In genomic region chr9:104863180-104863883, GRCh38 we compare ENCODE assay signal across 8 cellular contexts.
DNase-seq lines count a peak whose midpoint lies in the region; ATAC-seq and TF ChIP-seq lines count a peak whose summit lies in the region.

No MANE protein-coding gene starts in this region.

- H4K20me1 ChIP-seq in H9 (ENCODE audit: control insufficient read depth, insufficient read depth, insufficient read length), result no peaks in the 10 kb centered on the region

- no peaks in the 10 kb centered on the region; a peak in 1 of 5 replicates for H3K9me3 Mint-ChIP-seq in H9
- H3K9me3 Mint-ChIP-seq in activated naive CD8-positive, alpha-beta T cell treated with anti-CD3 and anti-CD28 coated beads, Interleukin-2, amount 50 U/mL, for 24 hours, result no peaks in the 10 kb centered on the region

- H4K5ac ChIP-seq in H9 (ENCODE audit: insufficient read length, low read depth, low read length), result no peak overlapping the region

- no peak overlapping the region for H3K23ac ChIP-seq in H9 (ENCODE audit: insufficient read length, low read depth, low read length)

- TF ChIP-seq CTCF in GM12865 (IDR thresholded peaks at IDR 0.05; ENCODE audit: insufficient read depth, low read depth, low read length, missing control alignments), result peak; percentile 71
- TF ChIP-seq CTCF in H9 (conservative IDR thresholded peaks at IDR 0.05), result peak; percentile 88
- TF ChIP-seq CTCF in psoas muscle (IDR thresholded peaks at IDR 0.05), result peak; percentile 79

- H4K8ac ChIP-seq in H9 (replicated peaks; ENCODE audit: insufficient read length, low read depth, low read length), result no peak overlapping the region

- no CpG with 5 or more reads among the region's 4 CpGs for WGBS in H9 (ENCODE audit: extremely low coverage, insufficient read length, low lambda C conversion rate)
- WGBS in psoas muscle, 3 donors, result 34 to 35% (median 35%) methylated on average over 4 of the region's 4 CpGs

- H3K9me3 ChIP-seq in H9 (ENCODE audit: control insufficient read depth, low read depth, low read length), result no peaks in the 10 kb centered on the region
- H3K9me3 ChIP-seq in psoas muscle, result no peaks in the 10 kb centered on the region

- DNase-seq in GM12865 (ENCODE audit: low read depth) (peak; percentile 74), H9 (peak; percentile 63), LHCN-M2 (ENCODE audit: low read depth) (peak; percentile 81), RKO (ENCODE audit: low spot score) (peak; percentile 92), left cardiac atrium (no peak), psoas muscle (no peak), OCI-M2 (lab: John Stamatoyannopoulos, UW; ENCODE audit: unreplicated experiment) (no peak)
- peak; percentile 25 for DNase-seq in activated naive CD8-positive, alpha-beta T cell treated with anti-CD3 and anti-CD28 coated beads, Interleukin-2, amount 50 U/mL, for 24 hours

- no peak overlapping the region for H2BK15ac ChIP-seq in H9 (ENCODE audit: low read depth, low read length)

- H2BK120ac ChIP-seq in H9 (ENCODE audit: low read depth, low read length, poor library complexity, severe bottlenecking), result no peak overlapping the region

- peak overlapping the region; percentile 51 to 91 (median 68); a peak in 6 of 7 replicates for H3K27ac Mint-ChIP-seq in H9
- H3K27ac Mint-ChIP-seq in activated naive CD8-positive, alpha-beta T cell treated with anti-CD3 and anti-CD28 coated beads, Interleukin-2, amount 50 U/mL, for 24 hours, result no peak overlapping the region

- H2BK12ac ChIP-seq in H9 (ENCODE audit: insufficient read length, low read depth, low read length), result no peak overlapping the region

- H3K23me2 ChIP-seq in H9 (ENCODE audit: insufficient read length, low read depth, low read length, poor library complexity, severe bottlenecking), result no peaks in the 10 kb centered on the region

- peak overlapping the region; percentile 15 for H3K4me2 ChIP-seq in H9 (ENCODE audit: insufficient read depth, insufficient read length, low read length)

- peaks cover 2 to 59% of the 10 kb centered on the region in 2 donors for H3K36me3 ChIP-seq in psoas muscle (ENCODE audit: insufficient read depth in 1 of 2, low read depth in 1 of 2)

- no peak overlapping the region for H2AK5ac ChIP-seq in H9 (ENCODE audit: insufficient read length, low read length)

- H3K79me1 ChIP-seq in H9 (ENCODE audit: insufficient read depth, low read depth, low read length, poor library complexity, severe bottlenecking), result no peaks in the 10 kb centered on the region

- H3K18ac ChIP-seq in H9 (ENCODE audit: insufficient read length, low read depth, low read length), result no peak overlapping the region

- H3K14ac ChIP-seq in H9 (ENCODE audit: insufficient read depth, low read length), result no peak overlapping the region

- H2BK20ac ChIP-seq in H9 (ENCODE audit: low read depth, low read length, poor library complexity, severe bottlenecking), result no peak overlapping the region

- peak overlapping the region in 1 of 2 experiments; percentile 60; a peak in 2 of 5 replicates for H3K4me3 Mint-ChIP-seq in H9
- H3K4me3 Mint-ChIP-seq in activated naive CD8-positive, alpha-beta T cell treated with anti-CD3 and anti-CD28 coated beads, Interleukin-2, amount 50 U/mL, for 24 hours, result no peak overlapping the region

- no peak overlapping the region for H2AFZ ChIP-seq in H9 (ENCODE audit: low read length)

- H3K9ac ChIP-seq in H9 (ENCODE audit: extremely low read depth, insufficient read length, low read length), result no peak overlapping the region

- peaks cover 15% of the 10 kb centered on the region; the same call in 1 of the 2 replicates for H3K4me1 ChIP-seq in H9 (ENCODE audit: insufficient read depth, low read length)
- peaks cover 37% of the 10 kb centered on the region for H3K4me1 ChIP-seq in psoas muscle

- H3K36me3 Mint-ChIP-seq in H9 (ENCODE audit: insufficient read depth in 1 of 3, low read depth in 3 of 3), result peaks cover 4 to 17% (median 8%) of the 10 kb centered on the region in 3 experiments; a peak in 5 of 7 replicates
- no peaks in the 10 kb centered on the region for H3K36me3 Mint-ChIP-seq in activated naive CD8-positive, alpha-beta T cell treated with anti-CD3 and anti-CD28 coated beads, Interleukin-2, amount 50 U/mL, for 24 hours (ENCODE audit: low read depth)

- intact Hi-C loops in left cardiac atrium (cut with DNase I), result loop anchor here (5.0 to 10.0 kb wide), 5 partner anchors 61 to 554 kb away; partner anchors contain the start of gene ABCA1 (in 2 of the 2)
- intact Hi-C loops in psoas muscle (cut with DNase I), result loop anchor here (2.0 to 10.0 kb wide), 6 partner anchors 61 to 554 kb away; partner anchors contain the start of gene ABCA1 (in 1 of the 2)

- no peak overlapping the region for H3K56ac ChIP-seq in H9 (ENCODE audit: insufficient read length, low read depth, low read length)

- no peaks in the 10 kb centered on the region for H3K79me2 ChIP-seq in H9 (ENCODE audit: insufficient read depth, low read length)

- H3K4me3 ChIP-seq in GM12865 (ENCODE audit: low read depth, low read length), result no peak overlapping the region
- H3K4me3 ChIP-seq in psoas muscle, result no peak overlapping the region

- H4K91ac ChIP-seq in H9 (ENCODE audit: insufficient read length, low read depth, low read length), result no peak overlapping the region

- H3K27me3 ChIP-seq in H9 (ENCODE audit: insufficient read depth, low read length) (no peaks in the 10 kb centered on the region), psoas muscle (ENCODE audit: insufficient read depth in 3 of 3, low read length in 2 of 3) (no peaks in the 10 kb centered on the region)

- H2BK5ac ChIP-seq in H9 (ENCODE audit: insufficient read length, low read length), result no peak overlapping the region

- H3K27me3 Mint-ChIP-seq in H9 (ENCODE audit: low read depth), result no peaks in the 10 kb centered on the region; the same call in none of the 2 replicates
- no peaks in the 10 kb centered on the region for H3K27me3 Mint-ChIP-seq in activated naive CD8-positive, alpha-beta T cell treated with anti-CD3 and anti-CD28 coated beads, Interleukin-2, amount 50 U/mL, for 24 hours

- H3T11ph ChIP-seq in H9 (ENCODE audit: low read length), result no peak overlapping the region

- ATAC-seq in activated naive CD8-positive, alpha-beta T cell treated with anti-CD3 and anti-CD28 coated beads, Interleukin-2, amount 50 U/mL, for 24 hours, result peak; percentile 83
- ATAC-seq in left cardiac atrium, result peak; percentile 72 to 74
- peak; percentile 45 to 87 (median 75) for ATAC-seq in psoas muscle

- H3K27ac ChIP-seq in H9 (ENCODE audit: insufficient read length, low read depth, low read length) (no peak overlapping the region), psoas muscle (peak overlapping the region; percentile 40)

- no peak overlapping the region for H3K4ac ChIP-seq in H9 (ENCODE audit: low read depth, low read length)

- H3K4me1 Mint-ChIP-seq in H9, result peaks cover 30 to 40% of the 10 kb centered on the region in 2 experiments
- H3K4me1 Mint-ChIP-seq in activated naive CD8-positive, alpha-beta T cell treated with anti-CD3 and anti-CD28 coated beads, Interleukin-2, amount 50 U/mL, for 24 hours, result peaks cover 8% of the 10 kb centered on the region

Comparison
In these comparisons a context has a peak if more than half of its experiments do, and no peak if none do; other contexts are left out.
1. DNase-seq: peak in GM12865 (single experiment), H9 (single experiment), LHCN-M2 (single experiment), RKO (single experiment) and activated naive CD8-positive, alpha-beta T cell treated with anti-CD3 and anti-CD28 coated beads, Interleukin-2, amount 50 U/mL, for 24 hours (single experiment); none in left cardiac atrium (single experiment), psoas muscle (0 of 2) and OCI-M2 (single experiment).
2. Peak in every context shown above with its lines, with median percentiles within 50 percentile points of each other: CTCF ChIP-seq and ATAC-seq.